ENCODE assay signal across 8 cellular contexts in genomic region chr12:101839324-101840283, GRCh38. TPM values are rescaled to one million over a fixed set of nuclear protein-coding genes. Genes with fewer than 3 reads are reported as not detected.
A peak's percentile ranks its signal among the peaks of the same experiment; 100 is the strongest.
DNase-seq lines count a peak whose midpoint lies in the region; ATAC-seq and TF ChIP-seq lines count a peak whose summit lies in the region.

No MANE protein-coding gene starts in this region.

- ATAC-seq in GM18870 (IDR thresholded peaks at IDR 0.05; ENCODE audit: unreplicated experiment) (peak; percentile 50), HG02759 (IDR thresholded peaks at IDR 0.05; ENCODE audit: unreplicated experiment) (no peak)
- peak; percentile 42 for ATAC-seq in central memory CD8-positive, alpha-beta T cell (replicated peaks; ENCODE audit: extremely low read depth, poor library complexity, severe bottlenecking)

- no peaks in the 10 kb centered on the region for H4K20me1 ChIP-seq in BLaER1

- H3K9me3 ChIP-seq in BLaER1 (no peaks in the 10 kb centered on the region), liver (ENCODE audit: control insufficient read depth in 4 of 4, low read length in 3 of 4) (no peaks in the 10 kb centered on the region)

- peak; percentile 82 for TF ChIP-seq CTCF in liver (IDR thresholded peaks at IDR 0.05; ENCODE audit: low read depth, low read length, missing input control)

- peaks cover 2% of the 10 kb centered on the region for H3K36me3 Mint-ChIP-seq in central memory CD8-positive, alpha-beta T cell (ENCODE audit: insufficient read depth)

- H3K4me3 ChIP-seq in BLaER1 (no peak overlapping the region), liver (ENCODE audit: low read depth in 1 of 3, low read length in 3 of 3) (no peak overlapping the region)

- no peaks in the 10 kb centered on the region for H3K36me3 ChIP-seq in BLaER1
- H3K36me3 ChIP-seq in liver (ENCODE audit: control insufficient read depth in 4 of 4, insufficient read depth in 3 of 4, low read depth in 1 of 4, low read length in 3 of 4): no peaks in the 10 kb centered on the region

- 0 out of 2 replicates have a peak overlapping the region, but pooled peaks have one; percentile 1 for H3K27ac ChIP-seq in BLaER1
- H3K27ac ChIP-seq in liver (ENCODE audit: low read depth in 1 of 2, low read length in 2 of 2): no peak overlapping the region

- no peaks in the 10 kb centered on the region for H3K27me3 Mint-ChIP-seq in central memory CD8-positive, alpha-beta T cell

- peaks cover 23% of the 10 kb centered on the region for H3K4me1 ChIP-seq in BLaER1
- no peaks in the 10 kb centered on the region for H3K4me1 ChIP-seq in liver (ENCODE audit: control insufficient read depth in 4 of 4, insufficient read depth in 4 of 4, low read length in 3 of 4)

- H3K9ac ChIP-seq in BLaER1: no peak overlapping the region
- H3K9ac ChIP-seq in liver (ENCODE audit: low read depth in 1 of 2, low read length in 2 of 2): no peak overlapping the region

- H3K27me3 ChIP-seq in BLaER1: no peaks in the 10 kb centered on the region
- H3K27me3 ChIP-seq in liver (ENCODE audit: control insufficient read depth in 4 of 4, insufficient read depth in 4 of 4, low read length in 3 of 4): no peaks in the 10 kb centered on the region

- DNase-seq in NCI-H146 treated with DMSO at 0.1 percent for 48 hours (lab: John Stamatoyannopoulos, UW; ENCODE audit: unreplicated experiment): peak; percentile 45
- peak; percentile 71 for DNase-seq in activated CD4-positive, CD25-positive, alpha-beta regulatory T cell treated with anti-CD3 and anti-CD28 coated beads, Interleukin-2, amount 50 U/mL, for 72 hours
- DNase-seq in central memory CD8-positive, alpha-beta T cell (ENCODE audit: low spot score in 2 of 2): peak; percentile 47 to 57
- peak; percentile 61 for DNase-seq in stimulated activated CD8-positive, alpha-beta memory T cell treated with anti-CD3 and anti-CD28 coated beads, Interleukin-12 subunit alpha, Interleukin-12 subunit beta, amount 100 ng/mL, for 1 hour (ENCODE audit: low read depth)

- H3K27ac Mint-ChIP-seq in central memory CD8-positive, alpha-beta T cell (ENCODE audit: low read depth): no peak overlapping the region

- WGBS in liver: 31% methylated on average over 6 of the region's 6 CpGs

- peaks cover 16% of the 10 kb centered on the region for H3K4me1 Mint-ChIP-seq in central memory CD8-positive, alpha-beta T cell

- TF ChIP-seq RAD21 in liver (IDR thresholded peaks at IDR 0.05): peak; percentile 83 to 87

- peak overlapping the region; percentile 69 for H3K4me2 ChIP-seq in BLaER1

- H3K9me3 Mint-ChIP-seq in central memory CD8-positive, alpha-beta T cell: no peaks in the 10 kb centered on the region

- no peak overlapping the region for H3K4me3 Mint-ChIP-seq in central memory CD8-positive, alpha-beta T cell

TF ChIP-seq in liver, 16 proteins besides CTCF, POLR2A, EP300 and RAD21:
- TF ChIP-seq MAX (IDR thresholded peaks at IDR 0.05): no peak

RNA-seq across cellular contexts. Expression of gene GNPTAB, which starts 8.8 kb away (rescaled TPM):
- 10 to 100 TPM in 1 of 2 donors, 1 to 10 TPM in 1; 8.3 to 11.1 TPM for total RNA-seq in liver
- polyA plus RNA-seq in liver: 1 to 10 TPM; 4.6 to 7.2 TPM

RNA-seq across cellular contexts. Expression of gene DRAM1, which starts 37.8 kb away (rescaled TPM):
- 1 to 10 TPM; 2.7 to 7.8 TPM for total RNA-seq in liver
- 1 to 10 TPM; 3.0 to 3.9 TPM for polyA plus RNA-seq in liver
